ENCODE assay signal across 12 cellular contexts in the genomic region with DNA sequence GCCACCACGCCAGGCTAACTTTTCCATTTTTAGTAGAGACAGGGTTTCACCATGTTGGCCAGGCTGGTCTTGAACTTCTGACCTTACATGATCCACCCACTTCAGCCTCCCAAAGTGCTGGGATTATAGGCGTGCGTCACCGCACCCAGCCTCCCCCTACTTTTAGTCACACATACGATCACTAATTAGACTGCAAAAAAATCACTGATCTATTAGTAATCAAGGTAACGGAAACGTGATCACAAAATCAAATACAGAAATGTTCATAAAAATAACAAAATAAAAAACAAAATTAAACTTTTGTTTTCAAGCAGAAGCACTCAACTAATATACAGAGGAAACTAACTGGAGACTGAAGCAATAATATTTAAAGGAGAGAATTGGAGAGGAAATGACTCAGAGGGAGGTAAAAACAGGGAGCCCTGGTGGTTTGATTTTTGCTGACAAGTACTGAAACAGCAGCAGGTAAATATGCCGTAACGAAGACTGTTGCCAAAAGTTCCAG. TPM values are rescaled to one million over a fixed set of nuclear protein-coding genes. Genes with fewer than 3 reads are reported as not detected.
DNase-seq lines count a peak whose midpoint lies in the region; ATAC-seq, FAIRE-seq and TF ChIP-seq lines count a peak whose summit lies in the region.
"Had no signal": no experiment of that assay in that cellular context is flagged by ENCODE, and none has a peak within 500 bp of the region (broad histone marks: within the 10 kb centered on the region; RNA-seq: fewer than 3 reads in every experiment).

No MANE protein-coding gene starts in this region.

- DNase-seq in H54 (ENCODE audit: insufficient read length, low spot score) (peak; percentile 89), RPMI7951 (ENCODE audit: low read depth) (peak; percentile 15), kidney tubule cell (ENCODE audit: low spot score) (peak; percentile 56), right cardiac atrium (no peak), HUDEP-2 (lab: John Stamatoyannopoulos, UW; ENCODE audit: unreplicated experiment in 76 of 76) (no peak), NCI-H345 (lab: John Stamatoyannopoulos, UW) (no peak)
- DNase-seq: colonic mucosa, NCI-H1105 treated with DMSO at 0.1 percent for 48 hours had no signal

- peaks cover 33% of the 10 kb centered on the region for H3K4me1 Mint-ChIP-seq in activated T-helper 17 cell treated with anti-CD3 and anti-CD28 coated beads, Interleukin-2, amount 50 U/mL, for 72 hours

- no peak overlapping the region for H3K4me3 ChIP-seq in right cardiac atrium (ENCODE audit: low read length)
- H3K4me3 ChIP-seq: colonic mucosa, prostate gland had no signal

- no peaks in the 10 kb centered on the region for H3K9me3 Mint-ChIP-seq in activated T-helper 17 cell treated with anti-CD3 and anti-CD28 coated beads, Interleukin-2, amount 50 U/mL, for 72 hours

- no peaks in the 10 kb centered on the region for H3K27me3 ChIP-seq in right cardiac atrium (ENCODE audit: control insufficient read depth, insufficient read depth)
- H3K27me3 ChIP-seq: colonic mucosa had no signal

- no peaks in the 10 kb centered on the region for H3K27me3 Mint-ChIP-seq in activated T-helper 17 cell treated with anti-CD3 and anti-CD28 coated beads, Interleukin-2, amount 50 U/mL, for 72 hours

- no peaks in the 10 kb centered on the region for H3K9me3 ChIP-seq in right cardiac atrium (ENCODE audit: control insufficient read depth, low read length)
- H3K9me3 ChIP-seq: colonic mucosa, prostate gland had no signal

- H3K27ac ChIP-seq in right cardiac atrium (ENCODE audit: low read length): no peak overlapping the region
- H3K27ac ChIP-seq: colonic mucosa, prostate gland had no signal

- H3K4me1 ChIP-seq in right cardiac atrium (ENCODE audit: control insufficient read depth, insufficient read depth, low read length): no peaks in the 10 kb centered on the region
- H3K4me1 ChIP-seq: colonic mucosa had no signal

- peak; percentile 60 for ATAC-seq in activated T-helper 17 cell treated with anti-CD3 and anti-CD28 coated beads, Interleukin-2, amount 50 U/mL, for 72 hours (replicated peaks)
- ATAC-seq in right cardiac atrium (no peak), GM18867 (IDR thresholded peaks at IDR 0.05; ENCODE audit: unreplicated experiment) (no peak)

- peak; percentile 91 for FAIRE-seq in H54 (lab: Jason Lieb, UNC)
- FAIRE-seq: TTC549 had no signal

- H3K4me3 Mint-ChIP-seq in activated T-helper 17 cell treated with anti-CD3 and anti-CD28 coated beads, Interleukin-2, amount 50 U/mL, for 72 hours: peak overlapping the region; percentile 76

- intact Hi-C loops in right cardiac atrium (cut with DNase I): no loop called here

- H3K27ac Mint-ChIP-seq in activated T-helper 17 cell treated with anti-CD3 and anti-CD28 coated beads, Interleukin-2, amount 50 U/mL, for 72 hours: peak overlapping the region; percentile 85

- peaks cover 55% of the 10 kb centered on the region for H3K36me3 Mint-ChIP-seq in activated T-helper 17 cell treated with anti-CD3 and anti-CD28 coated beads, Interleukin-2, amount 50 U/mL, for 72 hours (ENCODE audit: low read depth)

- WGBS in right cardiac atrium: 86% methylated on average over 9 of the region's 9 CpGs

- TF ChIP-seq POLR2A in H54 (IDR thresholded peaks at IDR 0.05; ENCODE audit: low read depth, low read length): no peak

RNA-seq across cellular contexts. Expression of gene WDR53, which starts 4.6 kb away (rescaled TPM):
- total RNA-seq in RPMI7951 (2014; rRNA removed; shearing (Covaris generic)): 8.8 and 9.4 TPM in 2 replicates
- total RNA-seq in activated T-helper 17 cell treated with anti-CD3 and anti-CD28 coated beads, Interleukin-2, amount 50 U/mL, for 72 hours: 10 to 100 TPM; 11.3 to 18.5 TPM
- 10 to 100 TPM in 2 of 4 donors, 1 to 10 TPM in 2; 8.3 to 10.2 (median 9.6) TPM for total RNA-seq in right cardiac atrium
- 10.3 TPM for polyA plus RNA-seq in right cardiac atrium

RNA-seq across cellular contexts. Expression of gene FBXO45, which starts 4.7 kb away (rescaled TPM):
- 16.6 and 21.7 TPM in 2 replicates for total RNA-seq in RPMI7951 (2014; rRNA removed; shearing (Covaris generic))
- 10 to 100 TPM; 13.0 to 22.0 TPM for total RNA-seq in activated T-helper 17 cell treated with anti-CD3 and anti-CD28 coated beads, Interleukin-2, amount 50 U/mL, for 72 hours
- 1 to 10 TPM; 4.9 to 7.6 (median 6.9) TPM for total RNA-seq in right cardiac atrium
- polyA plus RNA-seq in right cardiac atrium: 3.0 TPM

RNA-seq across cellular contexts. Expression of gene SMCO1, which starts 48.6 kb away (rescaled TPM):
- not detected in 2 replicates for total RNA-seq in RPMI7951 (2014; rRNA removed; shearing (Covaris generic))
- not detected for total RNA-seq in activated T-helper 17 cell treated with anti-CD3 and anti-CD28 coated beads, Interleukin-2, amount 50 U/mL, for 72 hours
- total RNA-seq in right cardiac atrium: 10 to 100 TPM; 12.1 to 48.1 (median 34.7) TPM
- 46.1 TPM for polyA plus RNA-seq in right cardiac atrium
- total RNA-seq: colonic mucosa, prostate gland had no signal

Comparison
In these comparisons a context has a peak if more than half of its experiments do, and no peak if none do; other contexts are left out.
1. DNase-seq: peak in H54 (single experiment), RPMI7951 (single experiment) and kidney tubule cell (single experiment); none in right cardiac atrium (0 of 3), HUDEP-2 (0 of 76) and NCI-H345 (single experiment).
2. RNA of gene SMCO1, which starts 48.6 kb away (total RNA-seq): 12.1 to 48.1 TPM in right cardiac atrium; not detected in RPMI7951 and not detected in activated T-helper 17 cell treated with anti-CD3 and anti-CD28 coated beads, Interleukin-2, amount 50 U/mL, for 72 hours; every median in the first group is over 10 times any median in the second.